Comparison of ENCODE assay signal across 28 cellular contexts in genomic region chr5:118371973-118372650, GRCh38.
A peak's percentile ranks its signal among the peaks of the same experiment; 100 is the strongest.
DNase-seq lines count a peak whose midpoint lies in the region; ATAC-seq, FAIRE-seq and TF ChIP-seq lines count a peak whose summit lies in the region.
"Had no signal": no experiment of that assay in that cellular context is flagged by ENCODE, and none has a peak within 500 bp of the region (broad histone marks: within the 10 kb centered on the region; RNA-seq: fewer than 3 reads in every experiment).

No MANE protein-coding gene starts in this region.

- WGBS in pancreas, 2 donors, result 56 to 63% methylated on average over 3 of the region's 3 CpGs

- no peak overlapping the region for H3K27ac ChIP-seq in pancreas
- H3K27ac ChIP-seq: adrenal gland, gastrocnemius medialis, uterus had no signal

- intact Hi-C loops in left ventricle myocardium superior (cut with micrococcal nuclease), result no loop called here
- intact Hi-C loops in sciatic nerve (cut with DNase I), result no loop called here
- intact Hi-C loops in pancreas (cut with DNase I), result no loop called here

- no peaks in the 10 kb centered on the region for H3K27me3 ChIP-seq in pancreas
- H3K27me3 ChIP-seq: adrenal gland, gastrocnemius medialis, uterus had no signal

- no peak overlapping the region for H3K4me3 ChIP-seq in pancreas
- H3K4me3 ChIP-seq: adrenal gland, gastrocnemius medialis, uterus had no signal

- H3K4me1 ChIP-seq in pancreas, result no peaks in the 10 kb centered on the region
- H3K4me1 ChIP-seq: adrenal gland, uterus had no signal

- no peak for TF ChIP-seq CTCF in pancreas (IDR thresholded peaks at IDR 0.05)

- no peaks in the 10 kb centered on the region for H3K9me3 ChIP-seq in pancreas
- H3K9me3 ChIP-seq: adrenal gland, gastrocnemius medialis, uterus had no signal

- FAIRE-seq in pancreas (lab: Jason Lieb, UNC), result no peak
- FAIRE-seq: bronchial epithelial cell, H1, keratinocyte, RCC 7860 had no signal

- no peaks in the 10 kb centered on the region for H3K36me3 ChIP-seq in pancreas
- H3K36me3 ChIP-seq: adrenal gland, gastrocnemius medialis, uterus had no signal

- ATAC-seq in left ventricle myocardium superior, result peak; percentile 81
- peak; percentile 90 for ATAC-seq in sciatic nerve
- ATAC-seq in pancreas, result no peak
- ATAC-seq: activated CD8-positive, alpha-beta memory T cell treated with anti-CD3 and anti-CD28 coated beads, Interleukin-2, amount 10 ng/mL, durations not matched to agents 7 days and 5 days; activated T-cell treated with anti-CD3 and anti-CD28 coated beads, Interleukin-2, amount 50 U/mL, for 72 hours; esophagus mucosa; gastrocnemius medialis had no signal

- peak; percentile 14 for DNase-seq in DMS79 treated with DMSO at 0.1 percent for 48 hours (lab: John Stamatoyannopoulos, UW)
- DNase-seq in DMS79 (lab: John Stamatoyannopoulos, UW), result no peak
- peak; percentile 26 for DNase-seq in cerebellum (ENCODE audit: low spot score)
- DNase-seq in left ventricle myocardium superior, result no peak
- DNase-seq in sciatic nerve (ENCODE audit: low spot score), result no peak
- no peak for DNase-seq in Ammon's horn (ENCODE audit: low spot score)
- no peak for DNase-seq in SIG-M5 (lab: John Stamatoyannopoulos, UW)
- no peak for DNase-seq in pancreas
- DNase-seq: 8988T; activated CD4-positive, CD25-positive, alpha-beta regulatory T cell; activated CD8-positive, alpha-beta memory T cell treated with anti-CD3 and anti-CD28 coated beads, Interleukin-2, amount 10 ng/mL, durations not matched to agents 7 days and 5 days; activated naive CD4-positive, alpha-beta T cell; activated T-cell treated with anti-CD3 and anti-CD28 coated beads, Interleukin-2, amount 50 U/mL, for 72 hours; adrenal gland; CD4-positive, alpha-beta memory T cell; DMS153; gastrocnemius medialis; GDM1; Kasumi-1; NCI-H1694 treated with DMSO at 0.1 percent for 48 hours; NCI-H526 treated with DMSO at 0.1 percent for 48 hours; stimulated activated naive CD4-positive, alpha-beta T cell treated with Interleukin-2 at 50 U/mL for 16 hours; uterus had no signal

Comparison
In these comparisons a context has a peak if more than half of its experiments do, and no peak if none do; other contexts are left out.
1. DNase-seq: peak in DMS79 treated with DMSO at 0.1 percent for 48 hours (single experiment) and cerebellum (single experiment); none in DMS79 (single experiment), left ventricle myocardium superior (single experiment), sciatic nerve (single experiment), Ammon's horn (single experiment), SIG-M5 (single experiment) and pancreas (0 of 6).
2. ATAC-seq: peak in left ventricle myocardium superior (single experiment) and sciatic nerve (single experiment); none in pancreas (0 of 4).